ENCODE assay signal across 10 cellular contexts in genomic region chr18:58649966-58650816, GRCh38. TPM values are rescaled to one million over a fixed set of nuclear protein-coding genes. Genes with fewer than 3 reads are reported as not detected.
DNase-seq lines count a peak whose midpoint lies in the region; ATAC-seq lines count a peak whose summit lies in the region.
"Had no signal": no experiment of that assay in that cellular context is flagged by ENCODE, and none has a peak within 500 bp of the region (broad histone marks: within the 10 kb centered on the region; RNA-seq: fewer than 3 reads in every experiment).

No MANE protein-coding gene starts in this region.

- H3K4me1 ChIP-seq in CD4-positive, alpha-beta memory T cell (ENCODE audit: insufficient read depth, low read length), result peaks cover 53% of the 10 kb centered on the region

- peak overlapping the region; percentile 54 to 94 (median 82) for H3K27ac Mint-ChIP-seq in CD4-positive, alpha-beta memory T cell

- no peaks in the 10 kb centered on the region for H3K36me3 ChIP-seq in CD4-positive, alpha-beta memory T cell (ENCODE audit: insufficient read depth, low read length)

- H3K27me3 ChIP-seq in CD4-positive, alpha-beta memory T cell (ENCODE audit: insufficient read depth, low read length), result no peaks in the 10 kb centered on the region

- H3K9me3 Mint-ChIP-seq in CD4-positive, alpha-beta memory T cell, result peaks cover 2 to 15% (median 9%) of the 10 kb centered on the region in 8 donors

- DNase-seq in CD4-positive, alpha-beta memory T cell, result peak; percentile 45 to 70 (median 56)
- peak; percentile 21 for DNase-seq in activated naive CD4-positive, alpha-beta T cell treated with anti-CD3 and anti-CD28 coated beads, Interleukin-2, amount 50 U/mL, for 16 hours
- DNase-seq in left lobe of liver (ENCODE audit: low spot score) (no peak), D341Med (ENCODE audit: low spot score) (no peak), GF-D8 (lab: John Stamatoyannopoulos, UW) (no peak), germinal center (ENCODE audit: low spot score) (no peak)
- DNase-seq: DND-41, NCI-H2081 had no signal

- POLR2A ChIA-PET in CD4-positive, alpha-beta memory T cell (lab: Charles Lee; ENCODE audit: partially characterized antibody), result interaction anchor here (0.6 to 2.1 kb wide), 3 partner anchors 11 to 38 kb away, joined by 3 to 13 read pairs (median 3); partner anchors contain the start of gene MALT1

- peaks cover 0 to 12% of the 10 kb centered on the region in 2 donors for H3K36me3 Mint-ChIP-seq in CD4-positive, alpha-beta memory T cell

- peak; percentile 82 for ATAC-seq in GM19351 (IDR thresholded peaks at IDR 0.05; ENCODE audit: unreplicated experiment)
- peak; percentile 80 for ATAC-seq in HG03342 (IDR thresholded peaks at IDR 0.05; ENCODE audit: unreplicated experiment)
- no peak for ATAC-seq in left lobe of liver

- peaks cover 0 to 6% of the 10 kb centered on the region in 2 donors for H3K9me3 ChIP-seq in CD4-positive, alpha-beta memory T cell (ENCODE audit: control insufficient read depth in 1 of 2, low read length in 2 of 2)

- intact Hi-C loops in CD4-positive, alpha-beta memory T cell (cut with micrococcal nuclease), result loop anchor here (2.0 kb wide), 1 partner anchor 21 kb away; the partner anchor contains the start of gene MALT1

- peak overlapping the region in 1 of 2 donors; percentile 11 for H3K4me3 ChIP-seq in CD4-positive, alpha-beta memory T cell (ENCODE audit: low read length in 2 of 2)

- no peaks in the 10 kb centered on the region for H3K27me3 Mint-ChIP-seq in CD4-positive, alpha-beta memory T cell

- peak overlapping the region; percentile 16 for H3K27ac ChIP-seq in CD4-positive, alpha-beta memory T cell (ENCODE audit: low read depth, low read length)

- peaks cover 43 to 69% (median 57%) of the 10 kb centered on the region in 4 donors for H3K4me1 Mint-ChIP-seq in CD4-positive, alpha-beta memory T cell

- CTCF ChIA-PET in CD4-positive, alpha-beta memory T cell (lab: Charles Lee; ENCODE audit: partially characterized antibody), result interaction anchor here (1.0 kb wide), 1 partner anchor 121 kb away, joined by 4 read pairs; no protein-coding TSS in a partner anchor

- H3K4me3 Mint-ChIP-seq in CD4-positive, alpha-beta memory T cell, result peak overlapping the region in 7 of 8 donors; percentile 17 to 78 (median 62)

RNA-seq across cellular contexts. Expression of gene MALT1, which starts 21.1 kb away (rescaled TPM):
- total RNA-seq in CD4-positive, alpha-beta memory T cell, result 10 to 100 TPM; 90.4 to 96.7 TPM
- 10 to 100 TPM; 60.3 to 64.4 TPM for polyA plus RNA-seq in CD4-positive, alpha-beta memory T cell
- total RNA-seq in left lobe of liver, result 10.4 TPM

RNA-seq across cellular contexts. Expression of gene ALPK2, which starts 21.3 kb away (rescaled TPM):
- total RNA-seq in CD4-positive, alpha-beta memory T cell, result 1 to 10 TPM; 1.5 to 1.9 TPM
- polyA plus RNA-seq in CD4-positive, alpha-beta memory T cell, result under 1 TPM in 1 of 2 donors, not detected in 1; 0.30 TPM
- 5.0 TPM for total RNA-seq in left lobe of liver

Comparison
In these comparisons a context has a peak if more than half of its experiments do, and no peak if none do; other contexts are left out.
1. DNase-seq: peak in CD4-positive, alpha-beta memory T cell (5 of 5) and activated naive CD4-positive, alpha-beta T cell treated with anti-CD3 and anti-CD28 coated beads, Interleukin-2, amount 50 U/mL, for 16 hours (single experiment); none in left lobe of liver (single experiment), D341Med (single experiment), GF-D8 (single experiment) and germinal center (single experiment).